ENCODE assay signal across 1 cellular context in the genomic region with DNA sequence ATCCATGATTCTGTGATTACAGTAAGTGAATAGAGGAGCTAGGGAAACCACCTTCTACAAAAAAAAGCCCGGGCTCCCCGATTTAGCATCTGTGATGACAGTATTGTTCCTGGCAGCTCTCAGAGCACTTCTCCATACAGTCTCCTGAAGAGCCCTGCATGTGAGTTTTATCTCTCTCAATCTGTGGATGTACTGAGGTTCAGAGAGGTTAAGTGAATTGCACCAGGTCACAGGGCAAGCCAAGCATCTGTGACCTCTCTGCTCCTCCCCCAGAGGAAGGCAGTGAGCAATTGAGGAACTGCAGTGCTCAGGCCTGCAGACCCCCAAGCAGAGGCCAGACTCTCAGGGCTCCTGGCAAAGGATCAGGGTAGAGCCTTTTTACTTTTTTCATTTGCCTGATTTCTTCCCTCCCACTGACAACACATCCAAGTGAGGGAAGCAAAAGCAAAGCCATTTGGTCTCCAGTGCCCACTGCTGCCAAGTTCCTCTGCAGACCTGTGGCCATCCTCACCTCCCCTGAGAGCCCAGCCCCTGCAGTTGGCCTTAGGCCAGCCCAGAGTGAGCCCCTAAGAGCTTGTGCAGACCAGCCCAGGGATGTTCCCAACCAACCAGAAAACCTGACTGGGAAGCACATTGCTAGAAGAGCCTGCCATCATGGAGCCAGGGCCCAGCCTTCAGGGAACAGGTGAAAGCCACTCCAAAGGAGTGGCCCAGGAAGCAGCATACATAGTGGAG.
TF ChIP-seq lines count a peak whose summit lies in the region.

No MANE protein-coding gene starts in this region.

TF ChIP-seq in GM23338, 12 proteins besides CTCF, POLR2A, EP300 and RAD21 (continued from another document):
- TF ChIP-seq, protein P1, sequence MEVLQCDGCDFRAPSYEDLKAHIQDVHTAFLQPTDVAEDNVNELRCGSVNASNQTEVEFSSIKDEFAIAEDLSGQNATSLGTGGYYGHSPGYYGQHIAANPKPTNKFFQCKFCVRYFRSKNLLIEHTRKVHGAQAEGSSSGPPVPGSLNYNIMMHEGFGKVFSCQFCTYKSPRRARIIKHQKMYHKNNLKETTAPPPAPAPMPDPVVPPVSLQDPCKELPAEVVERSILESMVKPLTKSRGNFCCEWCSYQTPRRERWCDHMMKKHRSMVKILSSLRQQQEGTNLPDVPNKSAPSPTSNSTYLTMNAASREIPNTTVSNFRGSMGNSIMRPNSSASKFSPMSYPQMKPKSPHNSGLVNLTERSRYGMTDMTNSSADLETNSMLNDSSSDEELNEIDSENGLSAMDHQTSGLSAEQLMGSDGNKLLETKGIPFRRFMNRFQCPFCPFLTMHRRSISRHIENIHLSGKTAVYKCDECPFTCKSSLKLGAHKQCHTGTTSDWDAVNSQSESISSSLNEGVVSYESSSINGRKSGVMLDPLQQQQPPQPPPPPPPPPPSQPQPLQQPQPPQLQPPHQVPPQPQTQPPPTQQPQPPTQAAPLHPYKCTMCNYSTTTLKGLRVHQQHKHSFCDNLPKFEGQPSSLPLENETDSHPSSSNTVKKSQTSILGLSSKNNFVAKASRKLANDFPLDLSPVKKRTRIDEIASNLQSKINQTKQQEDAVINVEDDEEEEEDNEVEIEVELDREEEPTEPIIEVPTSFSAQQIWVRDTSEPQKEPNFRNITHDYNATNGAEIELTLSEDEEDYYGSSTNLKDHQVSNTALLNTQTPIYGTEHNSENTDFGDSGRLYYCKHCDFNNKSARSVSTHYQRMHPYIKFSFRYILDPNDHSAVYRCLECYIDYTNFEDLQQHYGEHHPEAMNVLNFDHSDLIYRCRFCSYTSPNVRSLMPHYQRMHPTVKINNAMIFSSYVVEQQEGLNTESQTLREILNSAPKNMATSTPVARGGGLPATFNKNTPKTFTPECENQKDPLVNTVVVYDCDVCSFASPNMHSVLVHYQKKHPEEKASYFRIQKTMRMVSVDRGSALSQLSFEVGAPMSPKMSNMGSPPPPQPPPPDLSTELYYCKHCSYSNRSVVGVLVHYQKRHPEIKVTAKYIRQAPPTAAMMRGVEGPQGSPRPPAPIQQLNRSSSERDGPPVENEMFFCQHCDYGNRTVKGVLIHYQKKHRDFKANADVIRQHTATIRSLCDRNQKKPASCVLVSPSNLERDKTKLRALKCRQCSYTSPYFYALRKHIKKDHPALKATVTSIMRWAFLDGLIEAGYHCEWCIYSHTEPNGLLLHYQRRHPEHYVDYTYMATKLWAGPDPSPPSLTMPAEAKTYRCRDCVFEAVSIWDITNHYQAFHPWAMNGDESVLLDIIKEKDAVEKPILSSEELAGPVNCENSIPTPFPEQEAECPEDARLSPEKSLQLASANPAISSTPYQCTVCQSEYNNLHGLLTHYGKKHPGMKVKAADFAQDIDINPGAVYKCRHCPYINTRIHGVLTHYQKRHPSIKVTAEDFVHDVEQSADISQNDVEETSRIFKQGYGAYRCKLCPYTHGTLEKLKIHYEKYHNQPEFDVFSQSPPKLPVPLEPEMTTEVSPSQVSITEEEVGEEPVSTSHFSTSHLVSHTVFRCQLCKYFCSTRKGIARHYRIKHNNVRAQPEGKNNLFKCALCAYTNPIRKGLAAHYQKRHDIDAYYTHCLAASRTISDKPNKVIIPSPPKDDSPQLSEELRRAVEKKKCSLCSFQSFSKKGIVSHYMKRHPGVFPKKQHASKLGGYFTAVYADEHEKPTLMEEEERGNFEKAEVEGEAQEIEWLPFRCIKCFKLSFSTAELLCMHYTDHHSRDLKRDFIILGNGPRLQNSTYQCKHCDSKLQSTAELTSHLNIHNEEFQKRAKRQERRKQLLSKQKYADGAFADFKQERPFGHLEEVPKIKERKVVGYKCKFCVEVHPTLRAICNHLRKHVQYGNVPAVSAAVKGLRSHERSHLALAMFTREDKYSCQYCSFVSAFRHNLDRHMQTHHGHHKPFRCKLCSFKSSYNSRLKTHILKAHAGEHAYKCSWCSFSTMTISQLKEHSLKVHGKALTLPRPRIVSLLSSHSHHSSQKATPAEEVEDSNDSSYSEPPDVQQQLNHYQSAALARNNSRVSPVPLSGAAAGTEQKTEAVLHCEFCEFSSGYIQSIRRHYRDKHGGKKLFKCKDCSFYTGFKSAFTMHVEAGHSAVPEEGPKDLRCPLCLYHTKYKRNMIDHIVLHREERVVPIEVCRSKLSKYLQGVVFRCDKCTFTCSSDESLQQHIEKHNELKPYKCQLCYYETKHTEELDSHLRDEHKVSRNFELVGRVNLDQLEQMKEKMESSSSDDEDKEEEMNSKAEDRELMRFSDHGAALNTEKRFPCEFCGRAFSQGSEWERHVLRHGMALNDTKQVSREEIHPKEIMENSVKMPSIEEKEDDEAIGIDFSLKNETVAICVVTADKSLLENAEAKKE (CRISPR knock-in tag; IDR thresholded peaks at IDR 0.05): no peak
